In the genomic region with DNA sequence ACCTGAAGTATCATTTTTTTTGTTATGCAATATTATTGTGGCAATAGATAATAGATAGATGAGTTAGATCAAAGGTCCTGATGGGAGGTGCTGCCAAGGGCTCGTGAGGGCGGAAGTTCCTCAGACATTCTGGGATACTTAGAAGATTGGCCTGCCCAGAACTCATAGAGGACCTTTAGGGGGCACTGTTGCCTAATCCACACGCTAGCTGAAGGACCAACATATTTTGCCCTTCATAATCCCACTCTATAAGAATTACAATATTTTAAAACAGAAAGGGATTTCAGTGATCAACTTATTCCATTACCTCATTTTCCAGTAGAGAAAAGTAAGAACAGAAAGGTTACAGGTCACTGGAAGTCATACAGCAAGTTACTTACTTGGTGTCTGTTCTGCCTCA, we compare ENCODE assay signal across 9 cellular contexts. TPM values are rescaled to one million over a fixed set of nuclear protein-coding genes. Genes with fewer than 3 reads are reported as not detected.
DNase-seq lines count a peak whose midpoint lies in the region; ATAC-seq and TF ChIP-seq lines count a peak whose summit lies in the region.
"Had no signal": no experiment of that assay in that cellular context is flagged by ENCODE, and none has a peak within 500 bp of the region (broad histone marks: within the 10 kb centered on the region; RNA-seq: fewer than 3 reads in every experiment).

No MANE protein-coding gene starts in this region.

- H3K4me3 ChIP-seq in RWPE2 (ENCODE audit: severe bottlenecking) (no peak overlapping the region), fibroblast of mammary gland (ENCODE audit: control insufficient read depth, low read depth, low read length) (no peak overlapping the region)

- no peaks in the 10 kb centered on the region for H3K9me3 ChIP-seq in RWPE2 (ENCODE audit: severe bottlenecking)

- TF ChIP-seq CTCF in RWPE2 (IDR thresholded peaks at IDR 0.05; ENCODE audit: poor library complexity, severe bottlenecking) (peak; percentile 32), fibroblast of mammary gland (conservative IDR thresholded peaks at IDR 0.05; ENCODE audit: control insufficient read depth, insufficient read depth, low read depth, low read length) (peak; percentile 57)

- H3K4me1 ChIP-seq in RWPE2 (ENCODE audit: insufficient read depth, poor library complexity, severe bottlenecking) = no peaks in the 10 kb centered on the region

- peak; percentile 87 for ATAC-seq in GM18867 (IDR thresholded peaks at IDR 0.05; ENCODE audit: unreplicated experiment)
- peak; percentile 72 for ATAC-seq in HG03095 (IDR thresholded peaks at IDR 0.05; ENCODE audit: unreplicated experiment)
- peak; percentile 27; the same call in 1 of the 3 replicates for ATAC-seq in RWPE2 (ENCODE audit: low read depth)
- ATAC-seq: T-cell had no signal

- DNase-seq in Caki2 (ENCODE audit: low read depth) = peak; percentile 10
- no peak for DNase-seq in RWPE2 (ENCODE audit: low spot score)
- peak; percentile 36 for DNase-seq in fibroblast of mammary gland (ENCODE audit: low read depth)
- DNase-seq in renal cortical epithelial cell (ENCODE audit: low read depth) = peak; percentile 18
- DNase-seq in NCI-H2227 treated with DMSO at 0.1 percent for 48 hours (lab: John Stamatoyannopoulos, UW) = no peak
- DNase-seq in RKO (ENCODE audit: low spot score) = no peak

- H3K36me3 ChIP-seq in RWPE2 (ENCODE audit: low read depth) = no peaks in the 10 kb centered on the region

- peaks cover 23% of the 10 kb centered on the region for H3K27me3 ChIP-seq in RWPE2 (ENCODE audit: insufficient read depth, poor library complexity, severe bottlenecking)

- in situ Hi-C loops in Caki2 (cut with HindIII; ENCODE audit: low pct_unique_long_range_greater_than_20kb, low sequenced_read_pairs) = no loop called here

- no peak overlapping the region for H3K27ac ChIP-seq in RWPE2 (ENCODE audit: poor library complexity, severe bottlenecking)

RNA-seq across cellular contexts. Expression of a gene that starts 22.9 kb away (rescaled TPM):
- total RNA-seq in Caki2 (2014; rRNA removed; shearing (Covaris generic); ENCODE audit: low replicate concordance) = not detected in 2 replicates
- not detected in 2 replicates for total RNA-seq in renal cortical epithelial cell
- total RNA-seq: T-cell had no signal

Comparison
In these comparisons a context has a peak if more than half of its experiments do, and no peak if none do; other contexts are left out.
1. DNase-seq: peak in Caki2 (single experiment), fibroblast of mammary gland (single experiment) and renal cortical epithelial cell (single experiment); none in RWPE2 (single experiment), NCI-H2227 treated with DMSO at 0.1 percent for 48 hours (single experiment) and RKO (single experiment).
2. ATAC-seq: peak in every context shown above with its lines; median percentile 87 in GM18867; 72 in HG03095; 27 in RWPE2.